8 cellular contexts compared by ENCODE assay signal in genomic region chr11:59802639-59803176, GRCh38.
DNase-seq lines count a peak whose midpoint lies in the region; ATAC-seq, FAIRE-seq and TF ChIP-seq lines count a peak whose summit lies in the region.

No MANE protein-coding gene starts in this region.

- peak; percentile 67 for FAIRE-seq in GM19239 (lab: Jason Lieb, UNC)

- peaks cover 100% of the 10 kb centered on the region for H3K36me3 ChIP-seq in neutrophil

- no peaks in the 10 kb centered on the region for H3K9me3 ChIP-seq in neutrophil

- H3K4me3 ChIP-seq in fibroblast of mammary gland (ENCODE audit: control insufficient read depth, low read depth, low read length) (no peak overlapping the region), neutrophil (ENCODE audit: low read depth in 1 of 2, low read length in 1 of 2) (no peak overlapping the region)

- peak; percentile 58 for TF ChIP-seq CTCF in fibroblast of mammary gland (conservative IDR thresholded peaks at IDR 0.05; ENCODE audit: control insufficient read depth, insufficient read depth, low read depth, low read length)
- TF ChIP-seq CTCF in neutrophil (IDR thresholded peaks at IDR 0.05): no peak

- peak; percentile 34 for DNase-seq in COR-L47 (lab: John Stamatoyannopoulos, UW)
- DNase-seq in GM19239 (ENCODE audit: insufficient read length, low spot score): no peak
- DNase-seq in NCI-H1694 (lab: John Stamatoyannopoulos, UW): peak; percentile 30
- peak; percentile 20 for DNase-seq in activated CD4-positive, alpha-beta T cell treated with anti-CD3 and anti-CD28 coated beads for 48 hours
- DNase-seq in fibroblast of mammary gland (ENCODE audit: low read depth): peak; percentile 68

- peak overlapping the region; percentile 60 for H3K27ac ChIP-seq in neutrophil

- H3K27me3 ChIP-seq in neutrophil: no peaks in the 10 kb centered on the region

- no peak for ATAC-seq in GM19328 (IDR thresholded peaks at IDR 0.05; ENCODE audit: unreplicated experiment)
- no peak for ATAC-seq in HG03139 (IDR thresholded peaks at IDR 0.05; ENCODE audit: unreplicated experiment)

- peaks cover 0 to 3% of the 10 kb centered on the region in 2 experiments for H3K4me1 ChIP-seq in neutrophil (ENCODE audit: control insufficient read depth in 1 of 2, insufficient read depth in 1 of 2, low read depth in 1 of 2, low read length in 1 of 2)
